In genomic region chr6:157638779-157639178, GRCh38 we compare ENCODE assay signal across 17 cellular contexts.
A peak's percentile ranks its signal among the peaks of the same experiment; 100 is the strongest.
DNase-seq lines count a peak whose midpoint lies in the region; ATAC-seq and TF ChIP-seq lines count a peak whose summit lies in the region.
"Had no signal": no experiment of that assay in that cellular context is flagged by ENCODE, and none has a peak within 500 bp of the region (broad histone marks: within the 10 kb centered on the region; RNA-seq: fewer than 3 reads in every experiment).

No MANE protein-coding gene starts in this region.

- H3K9me3 Mint-ChIP-seq in stimulated activated naive B cell treated with anti-CD40 and anti-IgM and Interleukin-4, amounts not matched to agents 10 μg/mL and 1 μg/mL and 100 μg/mL, for 72 hours = no peaks in the 10 kb centered on the region
- no peaks in the 10 kb centered on the region for H3K9me3 Mint-ChIP-seq in T-helper 2 cell treated with Interferon-gamma antibody and Interleukin-4, amounts not matched to agents 5 μg/mL and 100 μg/mL, for 36 hours
- H3K9me3 Mint-ChIP-seq in mesothelial cell of epicardium = no peaks in the 10 kb centered on the region
- H3K9me3 Mint-ChIP-seq: CD4-positive, alpha-beta memory T cell had no signal

- DNase-seq in NCI-H2196 (lab: John Stamatoyannopoulos, UW; ENCODE audit: unreplicated experiment) (peak; percentile 4), NCI-H2196 treated with DMSO at 0.1 percent for 48 hours (lab: John Stamatoyannopoulos, UW; ENCODE audit: unreplicated experiment) (no peak), DMS79 (lab: John Stamatoyannopoulos, UW) (peak; percentile 47), NCI-H2029 treated with DMSO at 0.1 percent for 48 hours (lab: John Stamatoyannopoulos, UW) (peak; percentile 7), A172 (ENCODE audit: low spot score) (no peak), mesothelial cell of epicardium (ENCODE audit: low spot score in 2 of 2, unreplicated experiment in 2 of 2) (no peak)
- DNase-seq in stimulated activated naive B cell treated with anti-CD40 and anti-IgM and Interleukin-4, amounts not matched to agents 10 μg/mL and 1 μg/mL and 100 μg/mL, for 72 hours = no peak
- DNase-seq in T-helper 2 cell treated with Interferon-gamma antibody and Interleukin-4, amounts not matched to agents 5 μg/mL and 100 μg/mL, for 36 hours (ENCODE audit: low spot score) = no peak
- DNase-seq: BE2C; CD4-positive, alpha-beta memory T cell; DMS53; Karpas-422; NCI-H1694; NCI-H2107; NCI-H226; NCI-H524 treated with DMSO at 0.1 percent for 48 hours; PC-9 had no signal

- H3K27ac Mint-ChIP-seq in stimulated activated naive B cell treated with anti-CD40 and anti-IgM and Interleukin-4, amounts not matched to agents 10 μg/mL and 1 μg/mL and 100 μg/mL, for 72 hours = peak overlapping the region; percentile 9
- no peak overlapping the region for H3K27ac Mint-ChIP-seq in T-helper 2 cell treated with Interferon-gamma antibody and Interleukin-4, amounts not matched to agents 5 μg/mL and 100 μg/mL, for 36 hours
- no peak overlapping the region for H3K27ac Mint-ChIP-seq in mesothelial cell of epicardium
- H3K27ac Mint-ChIP-seq: CD4-positive, alpha-beta memory T cell had no signal

- no peak for ATAC-seq in stimulated activated naive B cell treated with anti-CD40 and anti-IgM and Interleukin-4, amounts not matched to agents 10 μg/mL and 1 μg/mL and 100 μg/mL, for 72 hours (replicated peaks)

- TF ChIP-seq CTCF in mesothelial cell of epicardium (IDR thresholded peaks at IDR 0.05; ENCODE audit: unreplicated experiment) = no peak

- peaks cover 0 to 5% of the 10 kb centered on the region in 2 donors for H3K27me3 Mint-ChIP-seq in stimulated activated naive B cell treated with anti-CD40 and anti-IgM and Interleukin-4, amounts not matched to agents 10 μg/mL and 1 μg/mL and 100 μg/mL, for 72 hours
- H3K27me3 Mint-ChIP-seq in T-helper 2 cell treated with Interferon-gamma antibody and Interleukin-4, amounts not matched to agents 5 μg/mL and 100 μg/mL, for 36 hours (ENCODE audit: low read depth) = peaks cover 12% of the 10 kb centered on the region
- H3K27me3 Mint-ChIP-seq in mesothelial cell of epicardium (ENCODE audit: low read depth) = no peaks in the 10 kb centered on the region
- H3K27me3 Mint-ChIP-seq: CD4-positive, alpha-beta memory T cell had no signal

- H3K4me3 Mint-ChIP-seq in stimulated activated naive B cell treated with anti-CD40 and anti-IgM and Interleukin-4, amounts not matched to agents 10 μg/mL and 1 μg/mL and 100 μg/mL, for 72 hours = peak overlapping the region in 1 of 2 donors; percentile 11
- H3K4me3 Mint-ChIP-seq in T-helper 2 cell treated with Interferon-gamma antibody and Interleukin-4, amounts not matched to agents 5 μg/mL and 100 μg/mL, for 36 hours = no peak overlapping the region
- no peak overlapping the region for H3K4me3 Mint-ChIP-seq in mesothelial cell of epicardium
- H3K4me3 Mint-ChIP-seq: CD4-positive, alpha-beta memory T cell had no signal

- peaks cover 0 to 15% of the 10 kb centered on the region in 2 donors for H3K4me1 Mint-ChIP-seq in stimulated activated naive B cell treated with anti-CD40 and anti-IgM and Interleukin-4, amounts not matched to agents 10 μg/mL and 1 μg/mL and 100 μg/mL, for 72 hours
- H3K4me1 Mint-ChIP-seq in T-helper 2 cell treated with Interferon-gamma antibody and Interleukin-4, amounts not matched to agents 5 μg/mL and 100 μg/mL, for 36 hours (ENCODE audit: low read depth) = peaks cover 3% of the 10 kb centered on the region
- H3K4me1 Mint-ChIP-seq in mesothelial cell of epicardium = peaks cover 22% of the 10 kb centered on the region

- peaks cover 16 to 42% of the 10 kb centered on the region in 2 donors for H3K36me3 Mint-ChIP-seq in stimulated activated naive B cell treated with anti-CD40 and anti-IgM and Interleukin-4, amounts not matched to agents 10 μg/mL and 1 μg/mL and 100 μg/mL, for 72 hours
- no peaks in the 10 kb centered on the region for H3K36me3 Mint-ChIP-seq in T-helper 2 cell treated with Interferon-gamma antibody and Interleukin-4, amounts not matched to agents 5 μg/mL and 100 μg/mL, for 36 hours (ENCODE audit: low read depth)
- H3K36me3 Mint-ChIP-seq in mesothelial cell of epicardium = no peaks in the 10 kb centered on the region
- H3K36me3 Mint-ChIP-seq: CD4-positive, alpha-beta memory T cell had no signal

Comparison
In these comparisons a context has a peak if more than half of its experiments do, and no peak if none do; other contexts are left out.
1. DNase-seq: peak in NCI-H2196 (single experiment), DMS79 (single experiment) and NCI-H2029 treated with DMSO at 0.1 percent for 48 hours (single experiment); none in NCI-H2196 treated with DMSO at 0.1 percent for 48 hours (single experiment), stimulated activated naive B cell treated with anti-CD40 and anti-IgM and Interleukin-4, amounts not matched to agents 10 μg/mL and 1 μg/mL and 100 μg/mL, for 72 hours (single experiment), A172 (single experiment), T-helper 2 cell treated with Interferon-gamma antibody and Interleukin-4, amounts not matched to agents 5 μg/mL and 100 μg/mL, for 36 hours (single experiment) and mesothelial cell of epicardium (0 of 2).